ENCODE assay signal across 11 cellular contexts in genomic region chr17:2157081-2157480, GRCh38.
DNase-seq lines count a peak whose midpoint lies in the region; ATAC-seq and TF ChIP-seq lines count a peak whose summit lies in the region.
"Had no signal": no experiment of that assay in that cellular context is flagged by ENCODE, and none has a peak within 500 bp of the region (broad histone marks: within the 10 kb centered on the region; RNA-seq: fewer than 3 reads in every experiment).

No MANE protein-coding gene starts in this region.

- no peak overlapping the region for H3K4ac ChIP-seq in neuronal stem cell (ENCODE audit: low read length)

- H3K36me3 ChIP-seq in heart right ventricle (peaks cover 0 to 57% (median 7%) of the 10 kb centered on the region in 9 donors), spleen (peaks cover 0 to 57% (median 6%) of the 10 kb centered on the region in 6 donors), neuronal stem cell (replicated peaks in 1 of 2; ENCODE audit: control insufficient read depth in 2 of 2, insufficient read depth in 2 of 2, low read length in 2 of 2) (peaks cover 8 to 83% of the 10 kb centered on the region in 2 donors)

- H2AK5ac ChIP-seq in neuronal stem cell (ENCODE audit: low read depth, low read length): no peak overlapping the region

- H3K4me3 ChIP-seq in heart right ventricle: no peak overlapping the region
- no peak overlapping the region for H3K4me3 ChIP-seq in spleen
- no peak overlapping the region for H3K4me3 ChIP-seq in neuronal stem cell (ENCODE audit: low read length in 2 of 2)
- H3K4me3 ChIP-seq: tibial nerve had no signal

- H2BK12ac ChIP-seq in neuronal stem cell (ENCODE audit: low read length): no peak overlapping the region

- no peak overlapping the region for H3K23ac ChIP-seq in neuronal stem cell (ENCODE audit: low read depth, low read length, poor library complexity)

- no peak for TF ChIP-seq POLR2A in spleen (IDR thresholded peaks at IDR 0.05)

- H3K4me1 ChIP-seq in heart right ventricle (peaks cover 0 to 36% (median 9%) of the 10 kb centered on the region in 9 donors), spleen (peaks cover 7 to 42% (median 24%) of the 10 kb centered on the region in 6 donors), neuronal stem cell (ENCODE audit: control insufficient read depth in 2 of 2, insufficient read depth in 1 of 2, low read depth in 1 of 2, low read length in 2 of 2) (no peaks in the 10 kb centered on the region)

- no peak overlapping the region for H3K18ac ChIP-seq in neuronal stem cell (ENCODE audit: low read length)

- no peak overlapping the region for H2BK15ac ChIP-seq in neuronal stem cell (ENCODE audit: low read length)

- no peak overlapping the region for H3K9ac ChIP-seq in neuronal stem cell (ENCODE audit: low read depth, low read length, poor library complexity)

- H2AFZ ChIP-seq in neuronal stem cell (ENCODE audit: low read length): no peak overlapping the region

- H3K4me2 ChIP-seq in neuronal stem cell (ENCODE audit: insufficient read depth, low read length, poor library complexity, severe bottlenecking): no peak overlapping the region

- no peak overlapping the region for H2BK5ac ChIP-seq in neuronal stem cell (ENCODE audit: low read length)

- H3K27me3 ChIP-seq in heart right ventricle (no peaks in the 10 kb centered on the region), spleen (replicated peaks in 1 of 7) (no peaks in the 10 kb centered on the region), neuronal stem cell (ENCODE audit: control insufficient read depth in 3 of 3, insufficient read depth in 3 of 3, low read depth in 1 of 3, low read length in 3 of 3) (no peaks in the 10 kb centered on the region)
- H3K27me3 ChIP-seq: tibial nerve had no signal

- TF ChIP-seq CTCF in heart right ventricle (IDR thresholded peaks at IDR 0.05) (no peak), spleen (IDR thresholded peaks at IDR 0.05 in 8 of 11, conservative IDR thresholded peaks at IDR 0.05 in 3 of 11) (no peak)

- H3K27ac ChIP-seq in heart right ventricle (peak overlapping the region in 2 of 10 donors; percentile 57 to 79), spleen (peak overlapping the region in 7 of 8 donors; percentile 34 to 79 (median 54)), neuronal stem cell (replicated peaks; ENCODE audit: low read length) (no peak overlapping the region)

- WGBS in heart right ventricle, 2 donors: 63 to 64% methylated on average over 4 of the region's 4 CpGs
- 30 to 63% (median 52%) methylated on average over 4 of the region's 4 CpGs for WGBS in spleen, 5 donors
- WGBS in neuronal stem cell (ENCODE audit: extremely low coverage in 2 of 2, insufficient read length in 2 of 2, insufficient replicate concordance in 1 of 2), 2 donors: no CpG with 5 or more reads among the region's 4 CpGs

- H3K9me3 ChIP-seq in heart right ventricle (no peaks in the 10 kb centered on the region), spleen (no peaks in the 10 kb centered on the region), neuronal stem cell (replicated peaks in 1 of 2; ENCODE audit: control insufficient read depth in 2 of 2, insufficient read depth in 1 of 2, low read depth in 1 of 2, low read length in 2 of 2) (no peaks in the 10 kb centered on the region)
- H3K9me3 ChIP-seq: tibial nerve had no signal

- ATAC-seq in heart right ventricle: peak in 7 of 8 donors; percentile 21 to 87 (median 35)
- no peak for ATAC-seq in HG03175 (IDR thresholded peaks at IDR 0.05; ENCODE audit: unreplicated experiment)

- intact Hi-C loops in heart right ventricle (cut with DNase I) (no loop called here), spleen (cut with DNase I; ENCODE audit: low total_unique reads) (no loop called here)

- H3K14ac ChIP-seq in neuronal stem cell (ENCODE audit: low read length): no peak overlapping the region

- H3K79me1 ChIP-seq in neuronal stem cell (ENCODE audit: low read depth, low read length): no peaks in the 10 kb centered on the region

- DNase-seq in HT1080 (ENCODE audit: low read depth) (peak; percentile 11), SKM-1 treated with dmso at 0.1 percent for 144 hours (lab: John Stamatoyannopoulos, UW; ENCODE audit: unreplicated experiment) (peak; percentile 17), heart right ventricle (no peak), spleen (no peak), neuronal stem cell (ENCODE audit: low spot score) (no peak), SW 1271 (lab: John Stamatoyannopoulos, UW) (no peak)
- DNase-seq in stimulated activated naive CD4-positive, alpha-beta T cell treated with Interleukin-2 at 50 U/mL for 16 hours (lab: John Stamatoyannopoulos, UW): no peak
- DNase-seq: NCI-H1694 treated with DMSO at 0.1 percent for 48 hours, small intestine had no signal

- no peak overlapping the region for H4K91ac ChIP-seq in neuronal stem cell (ENCODE audit: low read depth, low read length, poor library complexity)

- no peak overlapping the region for H4K8ac ChIP-seq in neuronal stem cell (ENCODE audit: low read depth, low read length)

- H2BK120ac ChIP-seq in neuronal stem cell (ENCODE audit: low read depth, low read length): no peak overlapping the region

Comparison
In these comparisons a context has a peak if more than half of its experiments do, and no peak if none do; other contexts are left out.
1. DNase-seq: peak in HT1080 (single experiment) and SKM-1 treated with dmso at 0.1 percent for 144 hours (single experiment); none in heart right ventricle (0 of 2), spleen (single experiment), neuronal stem cell (single experiment), SW 1271 (0 of 2) and stimulated activated naive CD4-positive, alpha-beta T cell treated with Interleukin-2 at 50 U/mL for 16 hours (single experiment).